In genomic region chr2:23019476-23019875, GRCh38 we compare ENCODE assay signal across 18 cellular contexts.
"Had no signal": no experiment of that assay in that cellular context is flagged by ENCODE, and none has a peak within 500 bp of the region (broad histone marks: within the 10 kb centered on the region; RNA-seq: fewer than 3 reads in every experiment).

No MANE protein-coding gene starts in this region.

- H3K4me3 Mint-ChIP-seq: dendritic cell treated with granulocyte-macrophage colony-stimulating factor and Interleukin-4, amounts not matched to agents 40 ng/mL and 50 ng/mL, for 4 days; effector memory CD8-positive, alpha-beta T cell; naive thymus-derived CD8-positive, alpha-beta T cell; stimulated activated naive B cell treated with anti-CD40 and anti-IgM and Interleukin-4, amounts not matched to agents 10 μg/mL and 1 μg/mL and 100 μg/mL, for 72 hours; stimulated activated naive CD8-positive, alpha-beta T cell treated with anti-CD3 and anti-CD28 coated beads, Interleukin-15, amount 100 ng/mL, for 72 hours had no signal

- H3K9me3 Mint-ChIP-seq: dendritic cell treated with granulocyte-macrophage colony-stimulating factor and Interleukin-4, amounts not matched to agents 40 ng/mL and 50 ng/mL, for 4 days; naive thymus-derived CD8-positive, alpha-beta T cell; stimulated activated naive B cell treated with anti-CD40 and anti-IgM and Interleukin-4, amounts not matched to agents 10 μg/mL and 1 μg/mL and 100 μg/mL, for 72 hours; stimulated activated naive CD8-positive, alpha-beta T cell treated with anti-CD3 and anti-CD28 coated beads, Interleukin-15, amount 100 ng/mL, for 72 hours had no signal

- FAIRE-seq: islet of Langerhans had no signal

- H3K27ac Mint-ChIP-seq: dendritic cell treated with granulocyte-macrophage colony-stimulating factor and Interleukin-4, amounts not matched to agents 40 ng/mL and 50 ng/mL, for 4 days; effector memory CD8-positive, alpha-beta T cell; naive thymus-derived CD8-positive, alpha-beta T cell; stimulated activated naive B cell treated with anti-CD40 and anti-IgM and Interleukin-4, amounts not matched to agents 10 μg/mL and 1 μg/mL and 100 μg/mL, for 72 hours had no signal

- H3K4me1 Mint-ChIP-seq: naive thymus-derived CD8-positive, alpha-beta T cell; stimulated activated naive B cell treated with anti-CD40 and anti-IgM and Interleukin-4, amounts not matched to agents 10 μg/mL and 1 μg/mL and 100 μg/mL, for 72 hours; stimulated activated naive CD8-positive, alpha-beta T cell treated with anti-CD3 and anti-CD28 coated beads, Interleukin-15, amount 100 ng/mL, for 72 hours had no signal

- DNase-seq: effector memory CD8-positive, alpha-beta T cell; erythroblast; foreskin keratinocyte; head of caudate nucleus; mammary epithelial cell; mucosa of descending colon; naive thymus-derived CD8-positive, alpha-beta T cell; nucleus accumbens; ovary; sigmoid colon; stimulated activated CD4-positive, alpha-beta T cell treated with anti-CD3 and anti-CD28 coated beads, Interleukin-2, amount 100 ng/mL, for 24 hours; stimulated activated CD4-positive, alpha-beta T cell treated with anti-CD3 and anti-CD28 coated beads, Interleukin-4, amount 100 ng/mL, for 4 hours; stimulated activated naive B cell treated with anti-CD40 and anti-IgM and Interleukin-4, amounts not matched to agents 10 μg/mL and 1 μg/mL and 100 μg/mL, for 72 hours; stimulated activated naive CD8-positive, alpha-beta T cell treated with anti-CD3 and anti-CD28 coated beads, Interleukin-15, amount 100 ng/mL, for 72 hours; testis had no signal

- H3K36me3 Mint-ChIP-seq: naive thymus-derived CD8-positive, alpha-beta T cell; stimulated activated naive B cell treated with anti-CD40 and anti-IgM and Interleukin-4, amounts not matched to agents 10 μg/mL and 1 μg/mL and 100 μg/mL, for 72 hours had no signal

- ATAC-seq: effector memory CD8-positive, alpha-beta T cell; foreskin keratinocyte; left lobe of liver; mucosa of descending colon; naive thymus-derived CD8-positive, alpha-beta T cell; stimulated activated naive B cell treated with anti-CD40 and anti-IgM and Interleukin-4, amounts not matched to agents 10 μg/mL and 1 μg/mL and 100 μg/mL, for 72 hours; stimulated activated naive CD8-positive, alpha-beta T cell treated with anti-CD3 and anti-CD28 coated beads, Interleukin-15, amount 100 ng/mL, for 72 hours had no signal

- H3K27me3 Mint-ChIP-seq: dendritic cell treated with granulocyte-macrophage colony-stimulating factor and Interleukin-4, amounts not matched to agents 40 ng/mL and 50 ng/mL, for 4 days; effector memory CD8-positive, alpha-beta T cell; stimulated activated naive B cell treated with anti-CD40 and anti-IgM and Interleukin-4, amounts not matched to agents 10 μg/mL and 1 μg/mL and 100 μg/mL, for 72 hours; stimulated activated naive CD8-positive, alpha-beta T cell treated with anti-CD3 and anti-CD28 coated beads, Interleukin-15, amount 100 ng/mL, for 72 hours had no signal
